ENCODE assay signal across 1 cellular context in genomic region chr1:117138556-117138955, GRCh38.
TF ChIP-seq lines count a peak whose summit lies in the region.

No MANE protein-coding gene starts in this region.

TF ChIP-seq in SK-N-SH, 30 proteins besides CTCF, POLR2A, EP300 and RAD21 (continued from another document):
- TF ChIP-seq PBX3 (IDR thresholded peaks at IDR 0.05) (no peak), MXI1 (IDR thresholded peaks at IDR 0.05; ENCODE audit: low read depth, low read length) (no peak), MEF2A (IDR thresholded peaks at IDR 0.05; ENCODE audit: borderline replicate concordance, low read depth) (no peak), RFX5 (IDR thresholded peaks at IDR 0.05; ENCODE audit: low read length) (no peak), USF2 (IDR thresholded peaks at IDR 0.05; ENCODE audit: borderline replicate concordance, low read depth, low read length) (no peak), CHD2 (IDR thresholded peaks at IDR 0.05; ENCODE audit: low read length, partially characterized antibody) (no peak), RCOR1 (IDR thresholded peaks at IDR 0.05; ENCODE audit: low read length) (no peak), NFIC (IDR thresholded peaks at IDR 0.05; ENCODE audit: borderline replicate concordance) (no peak), RXRA (IDR thresholded peaks at IDR 0.05; ENCODE audit: borderline replicate concordance, low read depth) (no peak), EZH2phosphoT487 (IDR thresholded peaks at IDR 0.05; ENCODE audit: borderline replicate concordance, low read depth) (no peak), GABPA (IDR thresholded peaks at IDR 0.05; ENCODE audit: low read depth) (no peak), ZBTB33 (IDR thresholded peaks at IDR 0.05; ENCODE audit: borderline replicate concordance, low read depth) (no peak)
- TF ChIP-seq, protein P1, sequence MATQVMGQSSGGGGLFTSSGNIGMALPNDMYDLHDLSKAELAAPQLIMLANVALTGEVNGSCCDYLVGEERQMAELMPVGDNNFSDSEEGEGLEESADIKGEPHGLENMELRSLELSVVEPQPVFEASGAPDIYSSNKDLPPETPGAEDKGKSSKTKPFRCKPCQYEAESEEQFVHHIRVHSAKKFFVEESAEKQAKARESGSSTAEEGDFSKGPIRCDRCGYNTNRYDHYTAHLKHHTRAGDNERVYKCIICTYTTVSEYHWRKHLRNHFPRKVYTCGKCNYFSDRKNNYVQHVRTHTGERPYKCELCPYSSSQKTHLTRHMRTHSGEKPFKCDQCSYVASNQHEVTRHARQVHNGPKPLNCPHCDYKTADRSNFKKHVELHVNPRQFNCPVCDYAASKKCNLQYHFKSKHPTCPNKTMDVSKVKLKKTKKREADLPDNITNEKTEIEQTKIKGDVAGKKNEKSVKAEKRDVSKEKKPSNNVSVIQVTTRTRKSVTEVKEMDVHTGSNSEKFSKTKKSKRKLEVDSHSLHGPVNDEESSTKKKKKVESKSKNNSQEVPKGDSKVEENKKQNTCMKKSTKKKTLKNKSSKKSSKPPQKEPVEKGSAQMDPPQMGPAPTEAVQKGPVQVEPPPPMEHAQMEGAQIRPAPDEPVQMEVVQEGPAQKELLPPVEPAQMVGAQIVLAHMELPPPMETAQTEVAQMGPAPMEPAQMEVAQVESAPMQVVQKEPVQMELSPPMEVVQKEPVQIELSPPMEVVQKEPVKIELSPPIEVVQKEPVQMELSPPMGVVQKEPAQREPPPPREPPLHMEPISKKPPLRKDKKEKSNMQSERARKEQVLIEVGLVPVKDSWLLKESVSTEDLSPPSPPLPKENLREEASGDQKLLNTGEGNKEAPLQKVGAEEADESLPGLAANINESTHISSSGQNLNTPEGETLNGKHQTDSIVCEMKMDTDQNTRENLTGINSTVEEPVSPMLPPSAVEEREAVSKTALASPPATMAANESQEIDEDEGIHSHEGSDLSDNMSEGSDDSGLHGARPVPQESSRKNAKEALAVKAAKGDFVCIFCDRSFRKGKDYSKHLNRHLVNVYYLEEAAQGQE (IDR thresholded peaks at IDR 0.05; ENCODE audit: low read depth, low read length) = no peak
